18 cellular contexts compared by ENCODE assay signal in genomic region chr6:157253017-157253416, GRCh38.
DNase-seq lines count a peak whose midpoint lies in the region; ATAC-seq and TF ChIP-seq lines count a peak whose summit lies in the region.
"Had no signal": no experiment of that assay in that cellular context is flagged by ENCODE, and none has a peak within 500 bp of the region (broad histone marks: within the 10 kb centered on the region; RNA-seq: fewer than 3 reads in every experiment).

No MANE protein-coding gene starts in this region.

- no peak overlapping the region for H3K4me2 ChIP-seq in neuronal stem cell (ENCODE audit: insufficient read depth, low read length, poor library complexity, severe bottlenecking)
- H3K4me2 ChIP-seq: KMS-11 had no signal

- no peak overlapping the region for H2AFZ ChIP-seq in neuronal stem cell (ENCODE audit: low read length)
- H2AFZ ChIP-seq: GM23248 had no signal

- intact Hi-C loops in body of pancreas (cut with DNase I) (no loop called here), left ventricle myocardium inferior (cut with micrococcal nuclease) (no loop called here), esophagus squamous epithelium (cut with DNase I) (no loop called here)

- H3K9ac ChIP-seq in neuronal stem cell (ENCODE audit: low read depth, low read length, poor library complexity) = no peak overlapping the region
- H3K9ac ChIP-seq: GM23248, KMS-11 had no signal

- peak; percentile 53 for ATAC-seq in body of pancreas
- no peak for ATAC-seq in GM21447 (IDR thresholded peaks at IDR 0.05; ENCODE audit: unreplicated experiment)
- no peak for ATAC-seq in omental fat pad (ENCODE audit: low FRiP score)
- ATAC-seq: PC-3 had no signal

- no peak overlapping the region for H2BK15ac ChIP-seq in neuronal stem cell (ENCODE audit: low read length)

- H2AK5ac ChIP-seq in neuronal stem cell (ENCODE audit: low read depth, low read length) = no peak overlapping the region

- DNase-seq in NCI-H2029 (lab: John Stamatoyannopoulos, UW) = peak; percentile 80
- DNase-seq in body of pancreas = peak in 2 of 4 donors; percentile 22 to 42
- DNase-seq in left ventricle myocardium inferior = peak; percentile 42
- DNase-seq in neuronal stem cell (ENCODE audit: low spot score) = no peak
- no peak for DNase-seq in esophagus squamous epithelium (lab: John Stamatoyannopoulos, UW)
- no peak for DNase-seq in omental fat pad (ENCODE audit: low spot score)
- DNase-seq: ACHN; C1 segment of cervical spinal cord; CD8-positive, alpha-beta memory T cell; GM23248; NCI-H187; NCI-H226; NCI-H524 treated with DMSO at 0.1 percent for 48 hours; PC-3; RPMI8226 had no signal

- H4K91ac ChIP-seq in neuronal stem cell (ENCODE audit: low read depth, low read length, poor library complexity) = no peak overlapping the region

- H3K4me3 ChIP-seq in body of pancreas (no peak overlapping the region), left ventricle myocardium inferior (no peak overlapping the region), neuronal stem cell (ENCODE audit: low read length in 2 of 2) (no peak overlapping the region), esophagus squamous epithelium (no peak overlapping the region)
- H3K4me3 ChIP-seq: GM23248, HAP-1 had no signal

- H3K9me3 ChIP-seq in body of pancreas = no peaks in the 10 kb centered on the region
- H3K9me3 ChIP-seq in left ventricle myocardium inferior (replicated peaks) = peaks cover 11% of the 10 kb centered on the region
- H3K9me3 ChIP-seq in neuronal stem cell (replicated peaks in 1 of 2; ENCODE audit: control insufficient read depth in 2 of 2, insufficient read depth in 1 of 2, low read depth in 1 of 2, low read length in 2 of 2) = peaks cover 0 to under 1% of the 10 kb centered on the region in 2 donors
- peaks cover 0 to 3% (median 0%) of the 10 kb centered on the region in 3 donors for H3K9me3 ChIP-seq in esophagus squamous epithelium
- H3K9me3 ChIP-seq: HAP-1 had no signal

- no peak for TF ChIP-seq POLR2A in body of pancreas (IDR thresholded peaks at IDR 0.05)
- no peak for TF ChIP-seq POLR2A in esophagus squamous epithelium (IDR thresholded peaks at IDR 0.05)

- H3K4me1 ChIP-seq in body of pancreas (no peaks in the 10 kb centered on the region), left ventricle myocardium inferior (peaks cover 8% of the 10 kb centered on the region), neuronal stem cell (ENCODE audit: control insufficient read depth in 2 of 2, insufficient read depth in 1 of 2, low read depth in 1 of 2, low read length in 2 of 2) (no peaks in the 10 kb centered on the region), esophagus squamous epithelium (no peaks in the 10 kb centered on the region)
- H3K4me1 ChIP-seq: HAP-1 had no signal

- no peak overlapping the region for H3K23ac ChIP-seq in neuronal stem cell (ENCODE audit: low read depth, low read length, poor library complexity)

- H3K27ac ChIP-seq in body of pancreas (peak overlapping the region in 2 of 4 donors; percentile 21 to 68), left ventricle myocardium inferior (replicated peaks) (no peak overlapping the region), neuronal stem cell (replicated peaks; ENCODE audit: low read length) (no peak overlapping the region), esophagus squamous epithelium (no peak overlapping the region)
- H3K27ac ChIP-seq: GM23248, KMS-11 had no signal

- H2BK120ac ChIP-seq in neuronal stem cell (ENCODE audit: low read depth, low read length) = no peak overlapping the region

- H3K14ac ChIP-seq in neuronal stem cell (ENCODE audit: low read length) = no peak overlapping the region

- H2BK5ac ChIP-seq in neuronal stem cell (ENCODE audit: low read length) = no peak overlapping the region

- 63 to 76% methylated on average over 6 to 7 of the region's 7 CpGs for WGBS in body of pancreas, 2 donors
- no CpG with 5 or more reads among the region's 7 CpGs for WGBS in neuronal stem cell (ENCODE audit: extremely low coverage in 2 of 2, insufficient read length in 2 of 2, insufficient replicate concordance in 1 of 2), 2 donors
- 78 to 80% methylated on average over 4 to 7 of the region's 7 CpGs for WGBS in esophagus squamous epithelium, 2 donors

- peak overlapping the region; percentile 15 for H3K18ac ChIP-seq in neuronal stem cell (ENCODE audit: low read length)

- no peaks in the 10 kb centered on the region for H3K36me3 ChIP-seq in body of pancreas (replicated peaks in 1 of 2; ENCODE audit: insufficient read depth in 1 of 2, low read depth in 2 of 2)
- H3K36me3 ChIP-seq in left ventricle myocardium inferior = no peaks in the 10 kb centered on the region
- H3K36me3 ChIP-seq in neuronal stem cell (replicated peaks in 1 of 2; ENCODE audit: control insufficient read depth in 2 of 2, insufficient read depth in 2 of 2, low read length in 2 of 2) = no peaks in the 10 kb centered on the region
- H3K36me3 ChIP-seq in esophagus squamous epithelium = no peaks in the 10 kb centered on the region
- H3K36me3 ChIP-seq: HAP-1 had no signal

- TF ChIP-seq CTCF in body of pancreas (IDR thresholded peaks at IDR 0.05) = no peak
- no peak for TF ChIP-seq CTCF in left ventricle myocardium inferior (IDR thresholded peaks at IDR 0.05; ENCODE audit: borderline replicate concordance)
- no peak for TF ChIP-seq CTCF in esophagus squamous epithelium (IDR thresholded peaks at IDR 0.05)
- no peak for TF ChIP-seq CTCF in omental fat pad (IDR thresholded peaks at IDR 0.05)

- no peak overlapping the region for H3K4ac ChIP-seq in neuronal stem cell (ENCODE audit: low read length)

- H3K79me1 ChIP-seq in neuronal stem cell (ENCODE audit: low read depth, low read length) = no peaks in the 10 kb centered on the region

- H4K8ac ChIP-seq in neuronal stem cell (ENCODE audit: low read depth, low read length) = no peak overlapping the region

- no peak overlapping the region for H2BK12ac ChIP-seq in neuronal stem cell (ENCODE audit: low read length)

- H3K27me3 ChIP-seq in body of pancreas = no peaks in the 10 kb centered on the region
- no peaks in the 10 kb centered on the region for H3K27me3 ChIP-seq in left ventricle myocardium inferior (ENCODE audit: low read depth)
- peaks cover 0 to 13% (median 0%) of the 10 kb centered on the region in 3 experiments for H3K27me3 ChIP-seq in neuronal stem cell (ENCODE audit: control insufficient read depth in 3 of 3, insufficient read depth in 3 of 3, low read depth in 1 of 3, low read length in 3 of 3)
- H3K27me3 ChIP-seq in esophagus squamous epithelium = no peaks in the 10 kb centered on the region

Comparison
In these comparisons a context has a peak if more than half of its experiments do, and no peak if none do; other contexts are left out.
1. DNase-seq: peak in NCI-H2029 (single experiment) and left ventricle myocardium inferior (single experiment); none in neuronal stem cell (single experiment), esophagus squamous epithelium (single experiment) and omental fat pad (single experiment).